1 cellular context compared by ENCODE assay signal in genomic region chr7:84187087-84187805, GRCh38.
TF ChIP-seq lines count a peak whose summit lies in the region.

No MANE protein-coding gene starts in this region.

TF ChIP-seq in HCT116, 20 proteins besides CTCF, POLR2A, EP300 and RAD21 (continued from another document):
- TF ChIP-seq REST (IDR thresholded peaks at IDR 0.05; ENCODE audit: low read depth) (no peak), MAX (IDR thresholded peaks at IDR 0.05) (no peak), JUND (IDR thresholded peaks at IDR 0.05) (no peak), ELF1 (IDR thresholded peaks at IDR 0.05; ENCODE audit: borderline replicate concordance, low read depth) (no peak), ATF3 (IDR thresholded peaks at IDR 0.05) (no peak), CBX3 (IDR thresholded peaks at IDR 0.05; ENCODE audit: low read depth) (no peak), POLR2AphosphoS5 (IDR thresholded peaks at IDR 0.05; ENCODE audit: low read depth, low read length) (no peak)
